In the genomic region with DNA sequence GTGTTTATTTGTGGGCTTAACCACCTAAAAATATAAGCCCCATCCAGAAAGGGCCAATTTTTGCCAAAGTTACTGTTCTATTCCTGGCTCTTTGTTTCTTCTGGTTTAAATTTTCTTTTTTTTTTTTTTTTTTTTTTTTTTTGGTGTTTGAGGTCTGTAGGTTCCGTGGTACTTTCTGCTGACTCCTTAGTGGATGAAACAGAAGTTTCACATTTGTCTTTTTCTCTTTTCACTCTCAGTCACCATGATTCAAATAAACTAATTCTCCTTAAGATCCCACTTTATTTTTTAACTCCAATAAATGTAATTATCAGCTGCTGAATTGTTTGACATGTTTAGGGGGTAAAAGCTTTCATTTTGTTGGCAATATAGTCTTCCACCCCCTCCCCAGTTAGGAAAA, we compare ENCODE assay signal across 23 cellular contexts.
DNase-seq lines count a peak whose midpoint lies in the region; ATAC-seq and TF ChIP-seq lines count a peak whose summit lies in the region.
"Had no signal": no experiment of that assay in that cellular context is flagged by ENCODE, and none has a peak within 500 bp of the region (broad histone marks: within the 10 kb centered on the region; RNA-seq: fewer than 3 reads in every experiment).

No MANE protein-coding gene starts in this region.

- H3K36me3 Mint-ChIP-seq in activated T-cell treated with anti-CD3 and anti-CD28 coated beads, Interleukin-2, amount 50 U/mL, for 72 hours (ENCODE audit: insufficient read depth in 2 of 2): peaks cover 13 to 42% of the 10 kb centered on the region in 2 donors
- peaks cover 42 to 60% of the 10 kb centered on the region in 2 donors for H3K36me3 Mint-ChIP-seq in CD4-positive, alpha-beta memory T cell
- H3K36me3 Mint-ChIP-seq in T-cell: peaks cover 53% of the 10 kb centered on the region
- H3K36me3 Mint-ChIP-seq in activated T-helper 17 cell treated with anti-CD3 and anti-CD28 coated beads, Interleukin-2, amount 50 U/mL, for 72 hours (ENCODE audit: low read depth): peaks cover 48% of the 10 kb centered on the region
- no peaks in the 10 kb centered on the region for H3K36me3 Mint-ChIP-seq in type B pancreatic cell

- H3K4me1 Mint-ChIP-seq in activated T-cell treated with anti-CD3 and anti-CD28 coated beads, Interleukin-2, amount 50 U/mL, for 72 hours (ENCODE audit: low read depth): peaks cover 48% of the 10 kb centered on the region
- peaks cover 9 to 24% (median 17%) of the 10 kb centered on the region in 4 donors for H3K4me1 Mint-ChIP-seq in CD4-positive, alpha-beta memory T cell
- H3K4me1 Mint-ChIP-seq in T-cell: peaks cover 47 to 55% (median 47%) of the 10 kb centered on the region in 3 donors
- peaks cover 16% of the 10 kb centered on the region for H3K4me1 Mint-ChIP-seq in activated T-helper 17 cell treated with anti-CD3 and anti-CD28 coated beads, Interleukin-2, amount 50 U/mL, for 72 hours
- H3K4me1 Mint-ChIP-seq in type B pancreatic cell (ENCODE audit: unreplicated experiment): no peaks in the 10 kb centered on the region

- H3K27ac Mint-ChIP-seq in activated T-cell treated with anti-CD3 and anti-CD28 coated beads, Interleukin-2, amount 50 U/mL, for 72 hours: peak overlapping the region; percentile 83
- H3K27ac Mint-ChIP-seq in CD4-positive, alpha-beta memory T cell: peak overlapping the region in 4 of 7 donors; percentile 57 to 67 (median 62)
- H3K27ac Mint-ChIP-seq in T-cell (peak overlapping the region; percentile 61 to 81), type B pancreatic cell (no peak overlapping the region)
- H3K27ac Mint-ChIP-seq in activated T-helper 17 cell treated with anti-CD3 and anti-CD28 coated beads, Interleukin-2, amount 50 U/mL, for 72 hours: peak overlapping the region; percentile 85

- intact Hi-C loops in CD4-positive, alpha-beta memory T cell (cut with micrococcal nuclease): no loop called here

- no peaks in the 10 kb centered on the region for H3K36me3 ChIP-seq in CD4-positive, alpha-beta memory T cell (ENCODE audit: insufficient read depth, low read length)
- H3K36me3 ChIP-seq: BLaER1 treated with 17β-estradiol and CSF1 and Interleukin-3, amounts not matched to agents 10 nM and 100 nM had no signal

- no peaks in the 10 kb centered on the region for H3K27me3 ChIP-seq in CD4-positive, alpha-beta memory T cell (ENCODE audit: insufficient read depth, low read length)
- H3K27me3 ChIP-seq: BLaER1 treated with 17β-estradiol and CSF1 and Interleukin-3, amounts not matched to agents 10 nM and 100 nM had no signal

- H3K27ac ChIP-seq in CD4-positive, alpha-beta memory T cell (ENCODE audit: low read depth, low read length): no peak overlapping the region
- H3K27ac ChIP-seq: A549; BLaER1 treated with 17β-estradiol and CSF1 and Interleukin-3, amounts not matched to agents 10 nM and 100 nM had no signal

- H3K4me3 ChIP-seq in CD4-positive, alpha-beta memory T cell (ENCODE audit: low read length in 2 of 2): no peak overlapping the region
- H3K4me3 ChIP-seq: A549; BLaER1 treated with 17β-estradiol and CSF1 and Interleukin-3, amounts not matched to agents 10 nM and 100 nM had no signal

- H3K4me1 ChIP-seq in CD4-positive, alpha-beta memory T cell (ENCODE audit: insufficient read depth, low read length): no peaks in the 10 kb centered on the region
- H3K4me1 ChIP-seq: A549; BLaER1 treated with 17β-estradiol and CSF1 and Interleukin-3, amounts not matched to agents 10 nM and 100 nM had no signal

- ATAC-seq in activated T-cell treated with anti-CD3 and anti-CD28 coated beads, Interleukin-2, amount 50 U/mL, for 72 hours (replicated peaks in 1 of 2): peak; percentile 57 to 77
- ATAC-seq in T-cell (replicated peaks in 1 of 4): no peak
- peak; percentile 65 for ATAC-seq in activated T-helper 17 cell treated with anti-CD3 and anti-CD28 coated beads, Interleukin-2, amount 50 U/mL, for 72 hours (replicated peaks)
- no peak for ATAC-seq in HG02571 (IDR thresholded peaks at IDR 0.05; ENCODE audit: unreplicated experiment)
- ATAC-seq: A549 had no signal

- TF ChIP-seq CTCF in type B pancreatic cell (conservative IDR thresholded peaks at IDR 0.05): no peak

- no peaks in the 10 kb centered on the region for H3K9me3 ChIP-seq in CD4-positive, alpha-beta memory T cell (ENCODE audit: control insufficient read depth in 1 of 2, low read length in 2 of 2)
- H3K9me3 ChIP-seq: A549; BLaER1 treated with 17β-estradiol and CSF1 and Interleukin-3, amounts not matched to agents 10 nM and 100 nM had no signal

- CTCF ChIA-PET in CD4-positive, alpha-beta memory T cell (lab: Charles Lee; ENCODE audit: partially characterized antibody): interaction anchor here (0.7 to 5.5 kb wide), 4 partner anchors 10 to 95 kb away, joined by 3 to 35 read pairs (median 5); no protein-coding TSS in a partner anchor
- CTCF ChIA-PET in T-cell (lab: Charles Lee): interaction anchor here in 1 of 2 donors (0.6 kb wide), 1 partner anchor 12 kb away, joined by 3 read pairs; no protein-coding TSS in a partner anchor

- POLR2A ChIA-PET in CD4-positive, alpha-beta memory T cell (lab: Charles Lee; ENCODE audit: partially characterized antibody): interaction anchor here (6.2 kb wide), 1 partner anchor 10 kb away, joined by 49 read pairs; no protein-coding TSS in a partner anchor
- POLR2A ChIA-PET in T-cell (lab: Charles Lee): interaction anchor here (1.3 to 1.5 kb wide), 3 partner anchors 10 to 11 kb away, joined by 3 to 6 read pairs (median 3); no protein-coding TSS in a partner anchor

- H3K27me3 Mint-ChIP-seq in activated T-cell treated with anti-CD3 and anti-CD28 coated beads, Interleukin-2, amount 50 U/mL, for 72 hours (ENCODE audit: low read depth): no peaks in the 10 kb centered on the region
- no peaks in the 10 kb centered on the region for H3K27me3 Mint-ChIP-seq in CD4-positive, alpha-beta memory T cell
- no peaks in the 10 kb centered on the region for H3K27me3 Mint-ChIP-seq in T-cell
- no peaks in the 10 kb centered on the region for H3K27me3 Mint-ChIP-seq in activated T-helper 17 cell treated with anti-CD3 and anti-CD28 coated beads, Interleukin-2, amount 50 U/mL, for 72 hours
- peaks cover 17% of the 10 kb centered on the region for H3K27me3 Mint-ChIP-seq in type B pancreatic cell

- H3K9me3 Mint-ChIP-seq in activated T-cell treated with anti-CD3 and anti-CD28 coated beads, Interleukin-2, amount 50 U/mL, for 72 hours: peaks cover 0 to 1% of the 10 kb centered on the region in 2 donors
- peaks cover 0 to 2% (median 0%) of the 10 kb centered on the region in 8 donors for H3K9me3 Mint-ChIP-seq in CD4-positive, alpha-beta memory T cell
- H3K9me3 Mint-ChIP-seq in T-cell: peaks cover 0 to 4% (median 0%) of the 10 kb centered on the region in 3 donors
- H3K9me3 Mint-ChIP-seq in activated T-helper 17 cell treated with anti-CD3 and anti-CD28 coated beads, Interleukin-2, amount 50 U/mL, for 72 hours: no peaks in the 10 kb centered on the region
- H3K9me3 Mint-ChIP-seq in type B pancreatic cell: no peaks in the 10 kb centered on the region

- H3K4me3 Mint-ChIP-seq in activated T-cell treated with anti-CD3 and anti-CD28 coated beads, Interleukin-2, amount 50 U/mL, for 72 hours: peak overlapping the region; percentile 32 to 70
- no peak overlapping the region for H3K4me3 Mint-ChIP-seq in CD4-positive, alpha-beta memory T cell
- no peak overlapping the region for H3K4me3 Mint-ChIP-seq in T-cell
- H3K4me3 Mint-ChIP-seq in activated T-helper 17 cell treated with anti-CD3 and anti-CD28 coated beads, Interleukin-2, amount 50 U/mL, for 72 hours: peak overlapping the region; percentile 62
- no peak overlapping the region for H3K4me3 Mint-ChIP-seq in type B pancreatic cell

- DNase-seq in activated T-cell treated with anti-CD3 and anti-CD28 coated beads, Interleukin-2, amount 50 U/mL, for 72 hours: no peak
- no peak for DNase-seq in activated T-cell treated with anti-CD3 and anti-CD28 coated beads, Interleukin-2, amount 50 U/mL, for 48 hours
- DNase-seq in CD4-positive, alpha-beta memory T cell: no peak
- DNase-seq in T-cell (no peak), type B pancreatic cell (ENCODE audit: extremely low spot score, unreplicated experiment) (no peak)
- DNase-seq: AML-193, Calu3, DND-41, HCEC 1CT, KG1, NCI-H1048, NCI-H1417 treated with DMSO at 0.1 percent for 48 hours, NCI-H1694 treated with DMSO at 0.1 percent for 48 hours, NCI-H2081, NCI-H226, NCI-H510A, NCI-H69, Right ventricle myocardium superior, RPMI8226 had no signal

Comparison
In these comparisons a context has a peak if more than half of its experiments do, and no peak if none do; other contexts are left out.
1. ATAC-seq: peak in activated T-cell treated with anti-CD3 and anti-CD28 coated beads, Interleukin-2, amount 50 U/mL, for 72 hours (2 of 2) and activated T-helper 17 cell treated with anti-CD3 and anti-CD28 coated beads, Interleukin-2, amount 50 U/mL, for 72 hours (single experiment); none in T-cell (0 of 4) and HG02571 (single experiment).
2. H3K4me3 Mint-ChIP-seq: peak in activated T-cell treated with anti-CD3 and anti-CD28 coated beads, Interleukin-2, amount 50 U/mL, for 72 hours (2 of 2) and activated T-helper 17 cell treated with anti-CD3 and anti-CD28 coated beads, Interleukin-2, amount 50 U/mL, for 72 hours (single experiment); none in CD4-positive, alpha-beta memory T cell (0 of 8), T-cell (0 of 3) and type B pancreatic cell (single experiment).